Comparison of ENCODE assay signal across 1 cellular context in the genomic region with DNA sequence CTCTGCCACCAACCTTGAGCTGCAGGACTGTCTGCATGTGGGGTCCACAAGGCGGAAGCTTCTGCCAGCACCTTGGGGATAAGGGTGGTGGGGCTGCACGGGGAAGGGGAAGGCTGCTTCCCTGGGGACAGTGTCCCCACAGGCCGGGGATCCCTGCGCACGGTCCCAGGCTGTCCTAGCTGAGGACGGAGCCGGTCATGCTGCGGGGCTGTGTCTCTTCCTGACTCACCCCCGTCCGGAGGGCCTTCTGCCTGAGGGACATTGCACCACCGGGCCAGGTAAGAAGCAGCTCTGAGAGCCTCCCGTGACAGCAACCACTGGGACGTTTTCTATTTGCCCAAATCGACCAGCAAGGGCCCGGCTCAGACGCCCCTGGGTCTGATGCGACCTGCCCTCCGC.
TF ChIP-seq lines count a peak whose summit lies in the region.

No MANE protein-coding gene starts in this region.

TF ChIP-seq in HCT116, 20 proteins besides CTCF, POLR2A, EP300 and RAD21:
- TF ChIP-seq SP1 (IDR thresholded peaks at IDR 0.05; ENCODE audit: low read depth), result no peak
- no peak for TF ChIP-seq EZH2phosphoT487 (IDR thresholded peaks at IDR 0.05; ENCODE audit: borderline replicate concordance)
- no peak for TF ChIP-seq ZFX (IDR thresholded peaks at IDR 0.05)
- TF ChIP-seq CEBPB (IDR thresholded peaks at IDR 0.05; ENCODE audit: low read depth), result no peak
- TF ChIP-seq JUND (IDR thresholded peaks at IDR 0.05), result no peak
- no peak for TF ChIP-seq ZNF274 (IDR thresholded peaks at IDR 0.05; ENCODE audit: low read depth, low read length)
- TF ChIP-seq ELF1 (IDR thresholded peaks at IDR 0.05; ENCODE audit: borderline replicate concordance, low read depth), result no peak
- no peak for TF ChIP-seq SRF (IDR thresholded peaks at IDR 0.05; ENCODE audit: low read depth)
- TF ChIP-seq YY1 (IDR thresholded peaks at IDR 0.05; ENCODE audit: extremely low read depth, insufficient replicate concordance, low read depth, low read length), result no peak
- no peak for TF ChIP-seq SIN3A (IDR thresholded peaks at IDR 0.05; ENCODE audit: low read depth)
- TF ChIP-seq, protein P1, sequence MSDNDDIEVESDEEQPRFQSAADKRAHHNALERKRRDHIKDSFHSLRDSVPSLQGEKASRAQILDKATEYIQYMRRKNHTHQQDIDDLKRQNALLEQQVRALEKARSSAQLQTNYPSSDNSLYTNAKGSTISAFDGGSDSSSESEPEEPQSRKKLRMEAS (IDR thresholded peaks at IDR 0.05), result no peak
- no peak for TF ChIP-seq FOSL1 (IDR thresholded peaks at IDR 0.05; ENCODE audit: low read depth)
- no peak for TF ChIP-seq TCF7L2 (IDR thresholded peaks at IDR 0.05; ENCODE audit: borderline replicate concordance, extremely low read depth, insufficient read depth, insufficient read length)
- TF ChIP-seq, protein P2, sequence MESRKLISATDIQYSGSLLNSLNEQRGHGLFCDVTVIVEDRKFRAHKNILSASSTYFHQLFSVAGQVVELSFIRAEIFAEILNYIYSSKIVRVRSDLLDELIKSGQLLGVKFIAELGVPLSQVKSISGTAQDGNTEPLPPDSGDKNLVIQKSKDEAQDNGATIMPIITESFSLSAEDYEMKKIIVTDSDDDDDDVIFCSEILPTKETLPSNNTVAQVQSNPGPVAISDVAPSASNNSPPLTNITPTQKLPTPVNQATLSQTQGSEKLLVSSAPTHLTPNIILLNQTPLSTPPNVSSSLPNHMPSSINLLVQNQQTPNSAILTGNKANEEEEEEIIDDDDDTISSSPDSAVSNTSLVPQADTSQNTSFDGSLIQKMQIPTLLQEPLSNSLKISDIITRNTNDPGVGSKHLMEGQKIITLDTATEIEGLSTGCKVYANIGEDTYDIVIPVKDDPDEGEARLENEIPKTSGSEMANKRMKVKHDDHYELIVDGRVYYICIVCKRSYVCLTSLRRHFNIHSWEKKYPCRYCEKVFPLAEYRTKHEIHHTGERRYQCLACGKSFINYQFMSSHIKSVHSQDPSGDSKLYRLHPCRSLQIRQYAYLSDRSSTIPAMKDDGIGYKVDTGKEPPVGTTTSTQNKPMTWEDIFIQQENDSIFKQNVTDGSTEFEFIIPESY (IDR thresholded peaks at IDR 0.05; ENCODE audit: extremely low read depth, insufficient replicate concordance, low read length), result no peak
